Comparison of ENCODE assay signal across 1 cellular context in the genomic region with DNA sequence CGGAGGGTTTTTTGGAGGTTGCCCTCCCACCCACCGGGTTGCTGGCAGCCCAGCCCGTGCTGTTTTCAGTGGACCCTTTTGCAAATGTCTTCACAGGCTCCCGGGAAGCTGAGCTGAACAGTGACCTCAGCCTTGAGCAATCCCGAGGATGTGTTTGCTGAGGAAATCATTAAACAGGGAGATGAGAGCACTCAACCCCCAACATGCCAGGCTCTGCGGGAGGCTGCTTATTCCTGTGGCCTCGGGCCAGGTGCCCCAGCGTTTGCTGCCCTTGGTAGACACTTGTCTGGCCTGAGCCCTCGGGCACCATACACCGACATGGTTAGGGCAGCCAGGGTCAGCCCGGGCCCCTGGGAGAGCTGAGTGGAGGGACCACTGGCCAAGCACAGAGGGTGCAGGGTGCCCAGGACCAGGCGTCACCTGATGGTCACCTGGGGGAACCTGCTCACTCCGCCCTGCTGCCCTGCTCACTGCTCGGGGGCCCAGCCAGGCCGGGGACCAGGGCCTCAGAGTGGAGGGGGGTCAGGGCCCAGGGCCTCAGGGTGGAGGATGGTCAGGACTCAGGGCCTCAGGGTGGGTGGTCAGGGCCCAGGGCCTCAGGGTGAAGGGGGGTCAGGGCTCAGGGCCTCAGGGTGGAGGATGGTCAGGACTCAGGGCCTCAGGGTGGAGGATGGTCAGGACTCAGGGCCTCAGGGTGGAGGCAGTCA.
A peak's percentile ranks its signal among the peaks of the same experiment; 100 is the strongest.
TF ChIP-seq lines count a peak whose summit lies in the region.

No MANE protein-coding gene starts in this region.

TF ChIP-seq in HepG2, 621 proteins besides CTCF, POLR2A, EP300 and RAD21 (continued from another document and continues in another):
- TF ChIP-seq NCOR1 (IDR thresholded peaks at IDR 0.05; ENCODE audit: borderline replicate concordance, low read length): peak; percentile 36; the same call in 1 of the 2 replicates
- TF ChIP-seq, protein P1, sequence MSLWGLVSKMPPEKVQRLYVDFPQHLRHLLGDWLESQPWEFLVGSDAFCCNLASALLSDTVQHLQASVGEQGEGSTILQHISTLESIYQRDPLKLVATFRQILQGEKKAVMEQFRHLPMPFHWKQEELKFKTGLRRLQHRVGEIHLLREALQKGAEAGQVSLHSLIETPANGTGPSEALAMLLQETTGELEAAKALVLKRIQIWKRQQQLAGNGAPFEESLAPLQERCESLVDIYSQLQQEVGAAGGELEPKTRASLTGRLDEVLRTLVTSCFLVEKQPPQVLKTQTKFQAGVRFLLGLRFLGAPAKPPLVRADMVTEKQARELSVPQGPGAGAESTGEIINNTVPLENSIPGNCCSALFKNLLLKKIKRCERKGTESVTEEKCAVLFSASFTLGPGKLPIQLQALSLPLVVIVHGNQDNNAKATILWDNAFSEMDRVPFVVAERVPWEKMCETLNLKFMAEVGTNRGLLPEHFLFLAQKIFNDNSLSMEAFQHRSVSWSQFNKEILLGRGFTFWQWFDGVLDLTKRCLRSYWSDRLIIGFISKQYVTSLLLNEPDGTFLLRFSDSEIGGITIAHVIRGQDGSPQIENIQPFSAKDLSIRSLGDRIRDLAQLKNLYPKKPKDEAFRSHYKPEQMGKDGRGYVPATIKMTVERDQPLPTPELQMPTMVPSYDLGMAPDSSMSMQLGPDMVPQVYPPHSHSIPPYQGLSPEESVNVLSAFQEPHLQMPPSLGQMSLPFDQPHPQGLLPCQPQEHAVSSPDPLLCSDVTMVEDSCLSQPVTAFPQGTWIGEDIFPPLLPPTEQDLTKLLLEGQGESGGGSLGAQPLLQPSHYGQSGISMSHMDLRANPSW (CRISPR knock-in tag; IDR thresholded peaks at IDR 0.05; ENCODE audit: borderline replicate concordance): no peak
- peak; percentile 16; the same call in 1 of the 2 replicates for TF ChIP-seq ZNF768 (CRISPR knock-in tag; IDR thresholded peaks at IDR 0.05)
- peak; percentile 32; the same call in 1 of the 2 replicates for TF ChIP-seq ISL2 (CRISPR knock-in tag; IDR thresholded peaks at IDR 0.05)
- peak; percentile 77; the same call in 1 of the 2 replicates for TF ChIP-seq ZSCAN31 (CRISPR knock-in tag; IDR thresholded peaks at IDR 0.05; ENCODE audit: low read depth)
- no peak for TF ChIP-seq ZNF232 (CRISPR knock-in tag; IDR thresholded peaks at IDR 0.05; ENCODE audit: borderline replicate concordance)
- no peak for TF ChIP-seq KLF9 (CRISPR knock-in tag; IDR thresholded peaks at IDR 0.05; ENCODE audit: low read depth)
- TF ChIP-seq, protein P2, sequence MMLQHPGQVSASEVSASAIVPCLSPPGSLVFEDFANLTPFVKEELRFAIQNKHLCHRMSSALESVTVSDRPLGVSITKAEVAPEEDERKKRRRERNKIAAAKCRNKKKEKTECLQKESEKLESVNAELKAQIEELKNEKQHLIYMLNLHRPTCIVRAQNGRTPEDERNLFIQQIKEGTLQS (CRISPR knock-in tag; IDR thresholded peaks at IDR 0.05): peak; percentile 91
- no peak for TF ChIP-seq ZNF776 (CRISPR knock-in tag; IDR thresholded peaks at IDR 0.05)
- no peak for TF ChIP-seq GTF3A (CRISPR knock-in tag; conservative IDR thresholded peaks at IDR 0.05)
- TF ChIP-seq, protein P3, sequence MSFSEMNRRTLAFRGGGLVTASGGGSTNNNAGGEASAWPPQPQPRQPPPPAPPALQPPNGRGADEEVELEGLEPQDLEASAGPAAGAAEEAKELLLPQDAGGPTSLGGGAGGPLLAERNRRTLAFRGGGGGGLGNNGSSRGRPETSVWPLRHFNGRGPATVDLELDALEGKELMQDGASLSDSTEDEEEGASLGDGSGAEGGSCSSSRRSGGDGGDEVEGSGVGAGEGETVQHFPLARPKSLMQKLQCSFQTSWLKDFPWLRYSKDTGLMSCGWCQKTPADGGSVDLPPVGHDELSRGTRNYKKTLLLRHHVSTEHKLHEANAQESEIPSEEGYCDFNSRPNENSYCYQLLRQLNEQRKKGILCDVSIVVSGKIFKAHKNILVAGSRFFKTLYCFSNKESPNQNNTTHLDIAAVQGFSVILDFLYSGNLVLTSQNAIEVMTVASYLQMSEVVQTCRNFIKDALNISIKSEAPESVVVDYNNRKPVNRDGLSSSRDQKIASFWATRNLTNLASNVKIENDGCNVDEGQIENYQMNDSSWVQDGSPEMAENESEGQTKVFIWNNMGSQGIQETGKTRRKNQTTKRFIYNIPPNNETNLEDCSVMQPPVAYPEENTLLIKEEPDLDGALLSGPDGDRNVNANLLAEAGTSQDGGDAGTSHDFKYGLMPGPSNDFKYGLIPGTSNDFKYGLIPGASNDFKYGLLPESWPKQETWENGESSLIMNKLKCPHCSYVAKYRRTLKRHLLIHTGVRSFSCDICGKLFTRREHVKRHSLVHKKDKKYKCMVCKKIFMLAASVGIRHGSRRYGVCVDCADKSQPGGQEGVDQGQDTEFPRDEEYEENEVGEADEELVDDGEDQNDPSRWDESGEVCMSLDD (CRISPR knock-in tag; IDR thresholded peaks at IDR 0.05; ENCODE audit: borderline replicate concordance): no peak
- TF ChIP-seq ELF4 (CRISPR knock-in tag; IDR thresholded peaks at IDR 0.05; ENCODE audit: borderline replicate concordance): no peak
- no peak for TF ChIP-seq FOXJ3 (CRISPR knock-in tag; IDR thresholded peaks at IDR 0.05; ENCODE audit: borderline replicate concordance)
- no peak for TF ChIP-seq POLR2G (IDR thresholded peaks at IDR 0.05; ENCODE audit: low read depth, low read length)
- no peak for TF ChIP-seq ZNF615 (CRISPR knock-in tag; IDR thresholded peaks at IDR 0.05; ENCODE audit: borderline replicate concordance)
- TF ChIP-seq ZNF766 (CRISPR knock-in tag; IDR thresholded peaks at IDR 0.05; ENCODE audit: borderline replicate concordance): no peak
- TF ChIP-seq SIN3B (IDR thresholded peaks at IDR 0.05; ENCODE audit: low read length): no peak
- TF ChIP-seq, protein P4, sequence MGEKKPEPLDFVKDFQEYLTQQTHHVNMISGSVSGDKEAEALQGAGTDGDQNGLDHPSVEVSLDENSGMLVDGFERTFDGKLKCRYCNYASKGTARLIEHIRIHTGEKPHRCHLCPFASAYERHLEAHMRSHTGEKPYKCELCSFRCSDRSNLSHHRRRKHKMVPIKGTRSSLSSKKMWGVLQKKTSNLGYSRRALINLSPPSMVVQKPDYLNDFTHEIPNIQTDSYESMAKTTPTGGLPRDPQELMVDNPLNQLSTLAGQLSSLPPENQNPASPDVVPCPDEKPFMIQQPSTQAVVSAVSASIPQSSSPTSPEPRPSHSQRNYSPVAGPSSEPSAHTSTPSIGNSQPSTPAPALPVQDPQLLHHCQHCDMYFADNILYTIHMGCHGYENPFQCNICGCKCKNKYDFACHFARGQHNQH (CRISPR knock-in tag; IDR thresholded peaks at IDR 0.05): 0 out of 2 replicates have a peak, but pooled peaks have one; percentile 32
- TF ChIP-seq SP5 (CRISPR knock-in tag; IDR thresholded peaks at IDR 0.05; ENCODE audit: borderline replicate concordance, low read depth): no peak
- TF ChIP-seq RBFOX2 (IDR thresholded peaks at IDR 0.05; ENCODE audit: low read depth, low read length): no peak
- TF ChIP-seq TSC22D2 (CRISPR knock-in tag; IDR thresholded peaks at IDR 0.05; ENCODE audit: borderline replicate concordance): peak; percentile 4; the same call in 1 of the 2 replicates
- no peak for TF ChIP-seq ZNF773 (CRISPR knock-in tag; IDR thresholded peaks at IDR 0.05; ENCODE audit: borderline replicate concordance)
- TF ChIP-seq, protein P5, sequence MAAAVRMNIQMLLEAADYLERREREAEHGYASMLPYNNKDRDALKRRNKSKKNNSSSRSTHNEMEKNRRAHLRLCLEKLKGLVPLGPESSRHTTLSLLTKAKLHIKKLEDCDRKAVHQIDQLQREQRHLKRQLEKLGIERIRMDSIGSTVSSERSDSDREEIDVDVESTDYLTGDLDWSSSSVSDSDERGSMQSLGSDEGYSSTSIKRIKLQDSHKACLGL (CRISPR knock-in tag; IDR thresholded peaks at IDR 0.05): no peak
- no peak for TF ChIP-seq ZNF160 (CRISPR knock-in tag; IDR thresholded peaks at IDR 0.05)
- TF ChIP-seq NR2F2 (IDR thresholded peaks at IDR 0.05; ENCODE audit: borderline replicate concordance, low read depth): no peak
- TF ChIP-seq, protein P6, sequence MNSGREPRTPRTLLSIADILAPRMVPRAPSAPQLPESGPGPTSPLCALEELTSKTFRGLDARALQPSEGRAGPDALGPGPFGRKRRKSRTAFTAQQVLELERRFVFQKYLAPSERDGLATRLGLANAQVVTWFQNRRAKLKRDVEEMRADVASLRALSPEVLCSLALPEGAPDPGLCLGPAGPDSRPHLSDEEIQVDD (CRISPR knock-in tag; IDR thresholded peaks at IDR 0.05; ENCODE audit: borderline replicate concordance): 0 out of 2 replicates have a peak, but pooled peaks have one; percentile 50
- no peak; the same call in 1 of the 2 replicates for TF ChIP-seq REPIN1 (CRISPR knock-in tag; IDR thresholded peaks at IDR 0.05; ENCODE audit: borderline replicate concordance, low read depth)
- no peak for TF ChIP-seq NRL (CRISPR knock-in tag; IDR thresholded peaks at IDR 0.05; ENCODE audit: borderline replicate concordance)
- TF ChIP-seq AGO1 (IDR thresholded peaks at IDR 0.05; ENCODE audit: low read depth, low read length, poor library complexity, severe bottlenecking): no peak
- no peak for TF ChIP-seq NAIF1 (CRISPR knock-in tag; IDR thresholded peaks at IDR 0.05; ENCODE audit: borderline replicate concordance)
- TF ChIP-seq ZSCAN29 (CRISPR knock-in tag; conservative IDR thresholded peaks at IDR 0.05): no peak
- TF ChIP-seq HMGA1 (CRISPR knock-in tag; conservative IDR thresholded peaks at IDR 0.05): no peak
- TF ChIP-seq HDAC2 (CRISPR knock-in tag; IDR thresholded peaks at IDR 0.05): peak; percentile 71; the same call in 1 of the 2 replicates
- no peak for TF ChIP-seq IKZF4 (CRISPR knock-in tag; IDR thresholded peaks at IDR 0.05; ENCODE audit: borderline replicate concordance, low read depth, not compliant biosample characterization)
- no peak for TF ChIP-seq ZNF674 (CRISPR knock-in tag; IDR thresholded peaks at IDR 0.05; ENCODE audit: low read depth)
- TF ChIP-seq, protein P7, sequence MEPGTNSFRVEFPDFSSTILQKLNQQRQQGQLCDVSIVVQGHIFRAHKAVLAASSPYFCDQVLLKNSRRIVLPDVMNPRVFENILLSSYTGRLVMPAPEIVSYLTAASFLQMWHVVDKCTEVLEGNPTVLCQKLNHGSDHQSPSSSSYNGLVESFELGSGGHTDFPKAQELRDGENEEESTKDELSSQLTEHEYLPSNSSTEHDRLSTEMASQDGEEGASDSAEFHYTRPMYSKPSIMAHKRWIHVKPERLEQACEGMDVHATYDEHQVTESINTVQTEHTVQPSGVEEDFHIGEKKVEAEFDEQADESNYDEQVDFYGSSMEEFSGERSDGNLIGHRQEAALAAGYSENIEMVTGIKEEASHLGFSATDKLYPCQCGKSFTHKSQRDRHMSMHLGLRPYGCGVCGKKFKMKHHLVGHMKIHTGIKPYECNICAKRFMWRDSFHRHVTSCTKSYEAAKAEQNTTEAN (CRISPR knock-in tag; conservative IDR thresholded peaks at IDR 0.05): no peak
- TF ChIP-seq, protein P8, sequence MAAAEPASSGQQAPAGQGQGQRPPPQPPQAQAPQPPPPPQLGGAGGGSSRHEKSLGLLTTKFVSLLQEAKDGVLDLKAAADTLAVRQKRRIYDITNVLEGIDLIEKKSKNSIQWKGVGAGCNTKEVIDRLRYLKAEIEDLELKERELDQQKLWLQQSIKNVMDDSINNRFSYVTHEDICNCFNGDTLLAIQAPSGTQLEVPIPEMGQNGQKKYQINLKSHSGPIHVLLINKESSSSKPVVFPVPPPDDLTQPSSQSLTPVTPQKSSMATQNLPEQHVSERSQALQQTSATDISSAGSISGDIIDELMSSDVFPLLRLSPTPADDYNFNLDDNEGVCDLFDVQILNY (CRISPR knock-in tag; conservative IDR thresholded peaks at IDR 0.05): no peak
- no peak for TF ChIP-seq NPAS2 (CRISPR knock-in tag; IDR thresholded peaks at IDR 0.05; ENCODE audit: borderline replicate concordance)
- peak; percentile 23; the same call in 1 of the 2 replicates for TF ChIP-seq ZSCAN9 (CRISPR knock-in tag; IDR thresholded peaks at IDR 0.05; ENCODE audit: borderline replicate concordance)
- TF ChIP-seq, protein P9, sequence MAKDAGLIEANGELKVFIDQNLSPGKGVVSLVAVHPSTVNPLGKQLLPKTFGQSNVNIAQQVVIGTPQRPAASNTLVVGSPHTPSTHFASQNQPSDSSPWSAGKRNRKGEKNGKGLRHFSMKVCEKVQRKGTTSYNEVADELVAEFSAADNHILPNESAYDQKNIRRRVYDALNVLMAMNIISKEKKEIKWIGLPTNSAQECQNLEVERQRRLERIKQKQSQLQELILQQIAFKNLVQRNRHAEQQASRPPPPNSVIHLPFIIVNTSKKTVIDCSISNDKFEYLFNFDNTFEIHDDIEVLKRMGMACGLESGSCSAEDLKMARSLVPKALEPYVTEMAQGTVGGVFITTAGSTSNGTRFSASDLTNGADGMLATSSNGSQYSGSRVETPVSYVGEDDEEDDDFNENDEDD (CRISPR knock-in tag; IDR thresholded peaks at IDR 0.05; ENCODE audit: borderline replicate concordance): no peak
- TF ChIP-seq ZNF816 (CRISPR knock-in tag; IDR thresholded peaks at IDR 0.05; ENCODE audit: borderline replicate concordance): no peak
- TF ChIP-seq MED1 (CRISPR knock-in tag; IDR thresholded peaks at IDR 0.05): peak; percentile 59
- TF ChIP-seq NR2C2 (CRISPR knock-in tag; IDR thresholded peaks at IDR 0.05; ENCODE audit: borderline replicate concordance): peak; percentile 50; the same call in 1 of the 2 replicates
- TF ChIP-seq ZNF577 (CRISPR knock-in tag; IDR thresholded peaks at IDR 0.05; ENCODE audit: borderline replicate concordance, low read depth): no peak
- no peak for TF ChIP-seq ZNF17 (CRISPR knock-in tag; IDR thresholded peaks at IDR 0.05)
- no peak for TF ChIP-seq NFYB (CRISPR knock-in tag; IDR thresholded peaks at IDR 0.05)
- no peak for TF ChIP-seq ZNF30 (CRISPR knock-in tag; IDR thresholded peaks at IDR 0.05)
- TF ChIP-seq ZNF446 (CRISPR knock-in tag; IDR thresholded peaks at IDR 0.05): no peak
- TF ChIP-seq, protein P10, sequence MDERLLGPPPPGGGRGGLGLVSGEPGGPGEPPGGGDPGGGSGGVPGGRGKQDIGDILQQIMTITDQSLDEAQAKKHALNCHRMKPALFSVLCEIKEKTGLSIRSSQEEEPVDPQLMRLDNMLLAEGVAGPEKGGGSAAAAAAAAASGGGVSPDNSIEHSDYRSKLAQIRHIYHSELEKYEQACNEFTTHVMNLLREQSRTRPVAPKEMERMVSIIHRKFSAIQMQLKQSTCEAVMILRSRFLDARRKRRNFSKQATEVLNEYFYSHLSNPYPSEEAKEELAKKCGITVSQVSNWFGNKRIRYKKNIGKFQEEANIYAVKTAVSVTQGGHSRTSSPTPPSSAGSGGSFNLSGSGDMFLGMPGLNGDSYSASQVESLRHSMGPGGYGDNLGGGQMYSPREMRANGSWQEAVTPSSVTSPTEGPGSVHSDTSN (CRISPR knock-in tag; IDR thresholded peaks at IDR 0.05): no peak
- TF ChIP-seq RELA (CRISPR knock-in tag; IDR thresholded peaks at IDR 0.05): no peak
- TF ChIP-seq ZBTB38 (CRISPR knock-in tag; IDR thresholded peaks at IDR 0.05): no peak
- no peak for TF ChIP-seq EED (CRISPR knock-in tag; IDR thresholded peaks at IDR 0.05)
